In the genomic region with DNA sequence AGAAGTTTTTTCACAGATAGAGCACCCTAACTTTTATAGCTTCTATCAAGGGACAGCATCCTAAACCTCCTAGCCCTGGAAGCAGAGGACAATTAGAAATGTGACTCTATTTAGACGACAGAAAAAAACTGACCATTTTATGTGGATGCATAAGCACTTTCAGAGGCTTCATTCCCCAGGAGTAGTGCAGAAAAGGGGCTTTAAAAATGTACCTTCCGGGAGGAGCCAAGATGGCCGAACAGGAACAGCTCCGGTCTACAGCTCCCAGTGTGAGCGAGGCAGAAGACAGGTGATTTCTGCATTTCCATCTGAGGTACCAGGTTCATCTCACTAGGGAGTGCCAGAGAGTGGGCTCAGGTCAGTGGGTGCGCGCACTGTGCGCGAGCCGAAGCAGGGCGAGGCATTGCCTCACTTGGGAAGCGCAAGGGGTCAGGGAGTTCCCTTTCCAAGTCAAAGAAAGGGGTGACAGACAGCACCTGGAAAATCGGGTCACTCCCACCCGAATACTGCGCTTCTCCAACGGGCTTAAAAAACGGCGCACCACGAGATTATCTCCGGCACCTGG, we compare ENCODE assay signal across 7 cellular contexts.
A peak's percentile ranks its signal among the peaks of the same experiment; 100 is the strongest.
DNase-seq lines count a peak whose midpoint lies in the region; ATAC-seq, FAIRE-seq and TF ChIP-seq lines count a peak whose summit lies in the region.
"Not testable (repeated sequence)": the region's sequence is repeated elsewhere in the genome, so short reads cannot be mapped to it uniquely, and the experiment has no call there.

No MANE protein-coding gene starts in this region.

- ATAC-seq in PC-3, upper lobe of right lung: not testable (repeated sequence)

- POLR2A ChIA-PET in PC-3 (lab: Charles Lee; ENCODE audit: unreplicated experiment); H1 (lab: Charles Lee; ENCODE audit: partially characterized antibody): not testable (repeated sequence)

- FAIRE-seq in H1 (lab: Jason Lieb, UNC): not testable (repeated sequence)

- 0 out of 2 replicates have a peak overlapping the region, but pooled peaks have one; percentile 68 for H2BK5ac ChIP-seq in H1 (ENCODE audit: low read depth, low read length)
- not testable (repeated sequence) for H2BK5ac ChIP-seq in mesendoderm (ENCODE audit: low read length)

- H3K23ac ChIP-seq in H1 (ENCODE audit: insufficient read length); mesendoderm (ENCODE audit: low read length): not testable (repeated sequence)

- TF ChIP-seq EP300 in H1 (IDR thresholded peaks at IDR 0.05; ENCODE audit: borderline replicate concordance in 1 of 2, low read depth in 2 of 2, low read length in 2 of 2): not testable (repeated sequence)

- H2BK20ac ChIP-seq in H1 (ENCODE audit: low read length): not testable (repeated sequence)

- H2BK120ac ChIP-seq in H1 (replicated peaks; ENCODE audit: low read depth, low read length); mesendoderm (ENCODE audit: low read depth, low read length): not testable (repeated sequence)

- not testable (repeated sequence) for H3K9me3 Mint-ChIP-seq in neural crest cell

- not testable (repeated sequence) for H3K36me3 ChIP-seq in HUES6 (ENCODE audit: control insufficient read depth, insufficient read depth, low read length); PC-3 (ENCODE audit: low read depth, low read length); H1 (ENCODE audit: control insufficient read depth in 2 of 4, insufficient read depth in 4 of 4, low read length in 3 of 4); mesendoderm (ENCODE audit: control insufficient read depth, insufficient read depth, low read length); upper lobe of right lung

- not testable (repeated sequence) for H3K4me1 ChIP-seq in HUES6 (ENCODE audit: control insufficient read depth, insufficient read depth, low read length); PC-3 (ENCODE audit: insufficient read depth, low read length); H1 (replicated peaks in 1 of 4; ENCODE audit: control insufficient read depth in 3 of 4, insufficient read depth in 4 of 4, low read length in 3 of 4); mesendoderm (ENCODE audit: control insufficient read depth, low read depth, low read length); upper lobe of right lung

- not testable (repeated sequence) for H4K5ac ChIP-seq in H1 (ENCODE audit: insufficient read length, low read depth, low read length); mesendoderm (ENCODE audit: low read length)

- TF ChIP-seq POLR2A in H1 (IDR thresholded peaks at IDR 0.05; ENCODE audit: control extremely low read depth in 1 of 2, low read depth in 2 of 2, low read length in 2 of 2): not testable (repeated sequence)

- not testable (repeated sequence) for H3K27me3 ChIP-seq in HUES6 (ENCODE audit: control insufficient read depth, insufficient read depth, low read length); PC-3 (ENCODE audit: low read length); H1 (replicated peaks in 1 of 4; ENCODE audit: control insufficient read depth in 3 of 4, extremely low read depth in 1 of 4, insufficient read depth in 3 of 4, low read length in 3 of 4); mesendoderm (ENCODE audit: insufficient read depth, low read length, poor library complexity); upper lobe of right lung

- H4K91ac ChIP-seq in H1 (replicated peaks; ENCODE audit: insufficient read length, low read length): not testable (repeated sequence)

- peak overlapping the region; percentile 68 for H3K9ac ChIP-seq in HUES6 (ENCODE audit: low read length)
- H3K9ac ChIP-seq in PC-3 (ENCODE audit: low read length); H1 (replicated peaks in 1 of 4; ENCODE audit: extremely low read depth in 1 of 4, low read depth in 3 of 4, low read length in 3 of 4); mesendoderm (ENCODE audit: low read length): not testable (repeated sequence)

- H3K27ac Mint-ChIP-seq in neural crest cell (ENCODE audit: unreplicated experiment): peak overlapping the region; percentile 62

- H3F3A ChIP-seq in PC-3 (ENCODE audit: low read length, unreplicated experiment): not testable (repeated sequence)

- not testable (repeated sequence) for H3K27me3 Mint-ChIP-seq in neural crest cell (ENCODE audit: low read depth)

- H3K9me2 ChIP-seq in PC-3 (replicated peaks; ENCODE audit: low read length): not testable (repeated sequence)

- not testable (repeated sequence) for H4K8ac ChIP-seq in H1 (ENCODE audit: extremely low read depth, insufficient read depth, low read length); mesendoderm (ENCODE audit: low read depth, low read length)

- H3K4me3 Mint-ChIP-seq in neural crest cell: peak overlapping the region; percentile 67

- peaks cover 10% of the 10 kb centered on the region for H3K4me1 Mint-ChIP-seq in neural crest cell

- H3K27ac ChIP-seq in HUES6 (ENCODE audit: low read depth, low read length); PC-3 (ENCODE audit: low read length); H1 (ENCODE audit: low read depth, low read length); mesendoderm (ENCODE audit: low read depth, low read length); upper lobe of right lung: not testable (repeated sequence)

- H3K18ac ChIP-seq in H1 (ENCODE audit: extremely low read depth, low read length); mesendoderm (ENCODE audit: low read length): not testable (repeated sequence)

- H3K4me2 ChIP-seq in PC-3 (ENCODE audit: low read length) (peak overlapping the region; percentile 61), H1 (ENCODE audit: insufficient read depth in 1 of 2, low read depth in 2 of 2, low read length in 2 of 2) (peak overlapping the region in 1 of 2 experiments; percentile 53; a peak in 3 of 4 replicates)
- H3K4me2 ChIP-seq in mesendoderm (ENCODE audit: low read length): not testable (repeated sequence)

- H2BK12ac ChIP-seq in H1 (ENCODE audit: low read depth, low read length): not testable (repeated sequence)

- H3K36me3 Mint-ChIP-seq in neural crest cell (ENCODE audit: low read depth): not testable (repeated sequence)

- peak; percentile 41 for DNase-seq in ELF-1 (ENCODE audit: low read depth, low spot score)
- not testable (repeated sequence) for DNase-seq in PC-3; mesendoderm; neural crest cell (ENCODE audit: low read depth, low spot score)
- peak in 1 of 2 experiments; percentile 59 for DNase-seq in H1 (ENCODE audit: low read depth in 1 of 2, low spot score in 2 of 2)
- peak; percentile 40 for DNase-seq in upper lobe of right lung

- H3K4me3 ChIP-seq in HUES6 (ENCODE audit: low read depth, low read length) (peak overlapping the region; percentile 59), PC-3 (ENCODE audit: low read length) (peak overlapping the region; percentile 38), H1 (ENCODE audit: extremely low read depth in 1 of 4, insufficient read depth in 2 of 4, low read depth in 3 of 4, low read length in 4 of 4) (peak overlapping the region in 2 of 4 experiments; percentile 5 to 24; a peak in 2 of 8 replicates)
- not testable (repeated sequence) for H3K4me3 ChIP-seq in mesendoderm (ENCODE audit: low read length); upper lobe of right lung

- H3K23me2 ChIP-seq in H1 (ENCODE audit: low read depth, low read length): not testable (repeated sequence)

- TSS peak; percentile 53 for BruUV-seq in PC-3 (replicated peaks; lab: Mats Ljungman, UMichigan)

- H3K79me1 ChIP-seq in H1 (ENCODE audit: low read depth, low read length); mesendoderm (ENCODE audit: low read length): not testable (repeated sequence)

- not testable (repeated sequence) for H3K14ac ChIP-seq in H1 (ENCODE audit: insufficient read length)

- H3K56ac ChIP-seq in H1 (replicated peaks; ENCODE audit: insufficient read length, low read depth, low read length); mesendoderm (ENCODE audit: low read length): not testable (repeated sequence)

- CTCF ChIA-PET in PC-3 (lab: Charles Lee): not testable (repeated sequence)
- CTCF ChIA-PET in H1 (lab: Charles Lee; ENCODE audit: partially characterized antibody): interaction anchor here (0.7 to 0.9 kb wide), 3 partner anchors 9 to 65 kb away, joined by 3 read pairs; no protein-coding TSS in a partner anchor

- not testable (repeated sequence) for H3K79me2 ChIP-seq in PC-3 (ENCODE audit: low read length); H1 (ENCODE audit: control insufficient read depth in 1 of 2, insufficient read depth in 2 of 2, low read length in 2 of 2); mesendoderm (ENCODE audit: control insufficient read depth, insufficient read depth, low read length)

- not testable (repeated sequence) for TF ChIP-seq CTCF in PC-3 (conservative IDR thresholded peaks at IDR 0.05; ENCODE audit: low read depth, low read length); H1 (IDR thresholded peaks at IDR 0.05; ENCODE audit: control extremely low read depth in 1 of 3, insufficient read depth in 1 of 3, low read depth in 1 of 3, low read length in 3 of 3); neural crest cell (conservative IDR thresholded peaks at IDR 0.05); upper lobe of right lung (IDR thresholded peaks at IDR 0.05)

- H2AK5ac ChIP-seq in H1 (ENCODE audit: low read depth, low read length); mesendoderm (ENCODE audit: low read length): not testable (repeated sequence)

- H2AFZ ChIP-seq in PC-3 (ENCODE audit: low read length): peak overlapping the region; percentile 59
- peak overlapping the region; percentile 93 for H2AFZ ChIP-seq in H1 (ENCODE audit: low read length)

- H3K9me3 ChIP-seq in HUES6 (ENCODE audit: control insufficient read depth, insufficient read depth, low read depth, low read length); PC-3 (ENCODE audit: low read length); H1 (ENCODE audit: insufficient read depth in 2 of 2, low read depth in 1 of 2, low read length in 1 of 2); upper lobe of right lung: not testable (repeated sequence)

- not testable (repeated sequence) for H4K20me1 ChIP-seq in PC-3 (ENCODE audit: low read length); H1 (replicated peaks in 1 of 2; ENCODE audit: control insufficient read depth in 1 of 2, insufficient read depth in 2 of 2, low read length in 2 of 2)

- intact Hi-C loops in PC-3 (cut with micrococcal nuclease); upper lobe of right lung (cut with DNase I): not testable (repeated sequence)

- not testable (repeated sequence) for TF ChIP-seq RAD21 in H1 (IDR thresholded peaks at IDR 0.05 in 1 of 2, conservative IDR thresholded peaks at IDR 0.05 in 1 of 2; ENCODE audit: low read depth in 2 of 2, low read length in 2 of 2)

- 86% methylated on average over 20 of the region's 20 CpGs; no CpG with 5 or more reads in 1 of the 2 experiments for WGBS in H1 (ENCODE audit: extremely low coverage in 1 of 2, insufficient coverage in 1 of 2, insufficient read length in 1 of 2, insufficient replicate concordance in 2 of 2, low coverage in 1 of 2, low lambda C conversion rate in 2 of 2, missing lambda C conversion rate in 1 of 2), 2 experiments
- WGBS in mesendoderm (ENCODE audit: extremely low coverage, insufficient coverage, low lambda C conversion rate): no CpG with 5 or more reads among the region's 20 CpGs

- H3K4ac ChIP-seq in H1 (replicated peaks; ENCODE audit: insufficient read length, low read depth, low read length): not testable (repeated sequence)
- H3K4ac ChIP-seq in mesendoderm (ENCODE audit: low read depth, low read length): peak overlapping the region; percentile 31

- not testable (repeated sequence) for H2BK15ac ChIP-seq in H1 (ENCODE audit: low read length); mesendoderm (replicated peaks; ENCODE audit: low read depth)
